ENCODE assay signal across 16 cellular contexts in the genomic region with DNA sequence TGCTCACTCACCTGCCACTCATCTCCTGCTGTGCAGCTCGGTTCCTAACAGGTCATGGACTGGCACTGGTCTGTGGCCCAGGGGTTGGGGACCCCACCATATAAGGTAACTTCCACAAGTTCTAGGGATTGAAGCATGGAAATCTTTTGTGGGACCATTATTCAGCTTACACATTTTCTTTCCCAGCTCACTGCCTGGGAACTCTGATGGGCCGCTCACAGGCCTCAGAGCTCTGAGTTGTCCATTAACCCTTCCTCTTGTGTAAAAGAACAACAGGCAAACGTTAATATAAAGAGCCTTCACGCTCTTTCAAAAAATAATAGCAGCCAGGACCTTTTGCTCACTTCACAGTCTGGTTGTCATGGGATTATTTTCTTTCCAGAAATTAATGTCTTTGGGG.
DNase-seq lines count a peak whose midpoint lies in the region; ATAC-seq and TF ChIP-seq lines count a peak whose summit lies in the region.
"Had no signal": no experiment of that assay in that cellular context is flagged by ENCODE, and none has a peak within 500 bp of the region (broad histone marks: within the 10 kb centered on the region; RNA-seq: fewer than 3 reads in every experiment).

No MANE protein-coding gene starts in this region.

- TF ChIP-seq CTCF in neural progenitor cell (IDR thresholded peaks at IDR 0.05) (no peak), type B pancreatic cell (conservative IDR thresholded peaks at IDR 0.05) (no peak), ovary (IDR thresholded peaks at IDR 0.05) (no peak)

- intact Hi-C loops in ovary (cut with DNase I) = no loop called here
- intact Hi-C loops in posterior cingulate gyrus (cut with DNase I) = no loop called here

- H3K4me1 Mint-ChIP-seq in neural progenitor cell (peaks cover 17% of the 10 kb centered on the region), type B pancreatic cell (ENCODE audit: unreplicated experiment) (peaks cover 34% of the 10 kb centered on the region)
- H3K4me1 Mint-ChIP-seq: CD4-positive, alpha-beta memory T cell had no signal

- WGBS in ovary, 3 donors = 51 to 88% (median 69%) methylated on average over 4 of the region's 4 CpGs

- H3K36me3 ChIP-seq in neural progenitor cell = no peaks in the 10 kb centered on the region
- H3K36me3 ChIP-seq in ovary = no peaks in the 10 kb centered on the region

- no peaks in the 10 kb centered on the region for H3F3A ChIP-seq in neural progenitor cell (ENCODE audit: low read depth)

- H3K9me3 ChIP-seq in neural progenitor cell (ENCODE audit: low read depth) (no peaks in the 10 kb centered on the region), ovary (no peaks in the 10 kb centered on the region)

- H3K36me3 Mint-ChIP-seq in neural progenitor cell (no peaks in the 10 kb centered on the region), type B pancreatic cell (no peaks in the 10 kb centered on the region)
- H3K36me3 Mint-ChIP-seq: CD4-positive, alpha-beta memory T cell had no signal

- H3K9me3 Mint-ChIP-seq in neural progenitor cell (peaks cover 9% of the 10 kb centered on the region), type B pancreatic cell (peaks cover 6% of the 10 kb centered on the region)

- H3K4me2 ChIP-seq in neural progenitor cell = no peak overlapping the region

- no peak overlapping the region for H3K27ac ChIP-seq in neural progenitor cell
- no peak overlapping the region for H3K27ac ChIP-seq in ovary

- TF ChIP-seq POLR2A in ovary (IDR thresholded peaks at IDR 0.05) = no peak

- TF ChIP-seq EP300 in ovary (IDR thresholded peaks at IDR 0.05) = no peak

- no peaks in the 10 kb centered on the region for H3K27me3 ChIP-seq in neural progenitor cell
- H3K27me3 ChIP-seq in ovary = no peaks in the 10 kb centered on the region

- ATAC-seq in GM21717 (IDR thresholded peaks at IDR 0.05; ENCODE audit: unreplicated experiment) = no peak
- ATAC-seq: GM12878 had no signal

- H3K27me3 Mint-ChIP-seq in neural progenitor cell (ENCODE audit: insufficient read depth, low read depth) (peaks cover 4% of the 10 kb centered on the region), type B pancreatic cell (peaks cover 3% of the 10 kb centered on the region)

- H2AFZ ChIP-seq in neural progenitor cell (replicated peaks) = no peak overlapping the region

- no peaks in the 10 kb centered on the region for H3K79me2 ChIP-seq in neural progenitor cell (ENCODE audit: low read depth)

- H3K4me3 ChIP-seq in neural progenitor cell = no peak overlapping the region
- H3K4me3 ChIP-seq in ovary = no peak overlapping the region
- H3K4me3 ChIP-seq: GM12878 had no signal

- no peak overlapping the region for H3K4me3 Mint-ChIP-seq in neural progenitor cell
- peak overlapping the region; percentile 24 for H3K4me3 Mint-ChIP-seq in type B pancreatic cell
- H3K4me3 Mint-ChIP-seq: CD4-positive, alpha-beta memory T cell had no signal

- H3K4me1 ChIP-seq in neural progenitor cell (no peaks in the 10 kb centered on the region), ovary (ENCODE audit: insufficient read depth) (no peaks in the 10 kb centered on the region)

- no peak overlapping the region for H3K9ac ChIP-seq in neural progenitor cell

- H3K27ac Mint-ChIP-seq in neural progenitor cell (peak overlapping the region; percentile 61), type B pancreatic cell (peak overlapping the region; percentile 18)
- H3K27ac Mint-ChIP-seq: CD4-positive, alpha-beta memory T cell had no signal

- no peaks in the 10 kb centered on the region for H4K20me1 ChIP-seq in neural progenitor cell (ENCODE audit: low read depth)

- DNase-seq in left kidney (ENCODE audit: low read depth, low spot score) (peak; percentile 53), neural progenitor cell (ENCODE audit: low spot score) (no peak), type B pancreatic cell (ENCODE audit: extremely low spot score, unreplicated experiment) (no peak), ovary (no peak), posterior cingulate gyrus (no peak)
- DNase-seq: C1 segment of cervical spinal cord; Calu3; CD4-positive, alpha-beta memory T cell; COR-L47; DND-41; GDM1; GOT3; H7; HCEC 1CT had no signal
